In genomic region chr3:170189396-170190256, GRCh38 we compare ENCODE assay signal across 10 cellular contexts. TPM values are rescaled to one million over a fixed set of nuclear protein-coding genes. Genes with fewer than 3 reads are reported as not detected.
DNase-seq lines count a peak whose midpoint lies in the region; ATAC-seq and TF ChIP-seq lines count a peak whose summit lies in the region.
"Had no signal": no experiment of that assay in that cellular context is flagged by ENCODE, and none has a peak within 500 bp of the region (broad histone marks: within the 10 kb centered on the region; RNA-seq: fewer than 3 reads in every experiment).

No MANE protein-coding gene starts in this region.

- H4K20me1 ChIP-seq in HCT116 (ENCODE audit: insufficient read depth) (no peaks in the 10 kb centered on the region), PC-9 (ENCODE audit: insufficient read depth) (no peaks in the 10 kb centered on the region)

- H3K36me3 ChIP-seq in HCT116 (ENCODE audit: control insufficient read depth in 1 of 2, insufficient read depth in 2 of 2, low read length in 2 of 2): no peaks in the 10 kb centered on the region
- H3K36me3 ChIP-seq in PC-9 (ENCODE audit: low read depth): no peaks in the 10 kb centered on the region
- H3K36me3 ChIP-seq in lower lobe of right lung: no peaks in the 10 kb centered on the region
- H3K36me3 ChIP-seq in esophagus squamous epithelium: no peaks in the 10 kb centered on the region
- H3K36me3 ChIP-seq in uterus: no peaks in the 10 kb centered on the region
- H3K36me3 ChIP-seq: pancreas, SJCRH30 had no signal

- no peak for DNase-seq in HCT116 (ENCODE audit: low read depth, low spot score)
- no peak for DNase-seq in PC-9
- DNase-seq in lower lobe of right lung: no peak
- no peak for DNase-seq in esophagus squamous epithelium (lab: John Stamatoyannopoulos, UW)
- DNase-seq in cortex of kidney (lab: John Stamatoyannopoulos, UW): no peak
- no peak for DNase-seq in uterus
- no peak for DNase-seq in medulla oblongata (ENCODE audit: extremely low spot score)

- no TSS peak for BruUV-seq in HCT116 (replicated peaks; lab: Mats Ljungman, UMichigan)
- no TSS peak for BruUV-seq in PC-9 (replicated peaks; lab: Mats Ljungman, UMichigan)

- TF ChIP-seq CTCF in HCT116 (IDR thresholded peaks at IDR 0.05 in 2 of 3, conservative IDR thresholded peaks at IDR 0.05 in 1 of 3; ENCODE audit: borderline replicate concordance in 1 of 3, insufficient read depth in 1 of 3, low read depth in 2 of 3, low read length in 2 of 3) (no peak), PC-9 (conservative IDR thresholded peaks at IDR 0.05) (peak; percentile 23; the same call in 1 of the 2 replicates), lower lobe of right lung (IDR thresholded peaks at IDR 0.05) (no peak), esophagus squamous epithelium (IDR thresholded peaks at IDR 0.05) (no peak), uterus (IDR thresholded peaks at IDR 0.05) (no peak)

- peaks cover 0 to 8% of the 10 kb centered on the region in 2 experiments; a peak in 1 of 4 replicates for H3K4me1 ChIP-seq in HCT116 (ENCODE audit: control insufficient read depth in 1 of 2, insufficient read depth in 2 of 2, low read length in 2 of 2)
- no peaks in the 10 kb centered on the region for H3K4me1 ChIP-seq in PC-9 (replicated peaks; ENCODE audit: insufficient read depth)
- no peaks in the 10 kb centered on the region for H3K4me1 ChIP-seq in lower lobe of right lung
- peaks cover 0 to 8% (median 3%) of the 10 kb centered on the region in 3 donors for H3K4me1 ChIP-seq in esophagus squamous epithelium
- no peaks in the 10 kb centered on the region for H3K4me1 ChIP-seq in uterus
- H3K4me1 ChIP-seq: pancreas, SJCRH30 had no signal

- peaks cover 4% of the 10 kb centered on the region; the same call in 1 of the 2 replicates for H3F3A ChIP-seq in PC-9 (ENCODE audit: insufficient read depth, low read depth)

- H2AFZ ChIP-seq in HCT116 (ENCODE audit: low read depth, low read length, poor library complexity, severe bottlenecking) (peak overlapping the region; percentile 36), PC-9 (no peak overlapping the region)

- H3K9me3 ChIP-seq in HCT116 (ENCODE audit: control insufficient read depth in 1 of 2, insufficient read depth in 1 of 2, low read depth in 1 of 2, low read length in 2 of 2) (no peaks in the 10 kb centered on the region), PC-9 (ENCODE audit: insufficient read depth, low read depth) (no peaks in the 10 kb centered on the region), lower lobe of right lung (no peaks in the 10 kb centered on the region), esophagus squamous epithelium (no peaks in the 10 kb centered on the region), uterus (no peaks in the 10 kb centered on the region)
- H3K9me3 ChIP-seq: pancreas, SJCRH30 had no signal

- 77 to 82% methylated on average over 4 of the region's 4 CpGs for WGBS in esophagus squamous epithelium, 2 donors

- RAD21 ChIA-PET in HCT116 (lab: Charles Lee; ENCODE audit: low non-redundant PET in 1 of 2, low total read pairs in 2 of 2, uncharacterized antibody in 2 of 2, unreplicated experiment in 2 of 2): no interaction called here

- H3K9ac ChIP-seq in HCT116 (ENCODE audit: low read length): no peak overlapping the region

- no peak for TF ChIP-seq RAD21 in HCT116 (IDR thresholded peaks at IDR 0.05; ENCODE audit: low read depth)

- CTCF ChIA-PET in HCT116 (lab: Charles Lee) (interaction anchor here (0.9 to 1.4 kb wide), 2 partner anchors 12 to 14 kb away, joined by 3 to 4 read pairs; no protein-coding TSS in a partner anchor), PC-9 (lab: Charles Lee) (interaction anchor here (0.6 kb wide), 1 partner anchor 719 kb away, joined by 3 read pairs; the partner anchor contains the start of gene EIF5A2)

- no peaks in the 10 kb centered on the region for H3K27me3 ChIP-seq in HCT116 (ENCODE audit: insufficient read depth, low read length)
- H3K27me3 ChIP-seq in PC-9 (ENCODE audit: insufficient read depth, low read depth): no peaks in the 10 kb centered on the region
- H3K27me3 ChIP-seq in lower lobe of right lung (ENCODE audit: low read depth): no peaks in the 10 kb centered on the region
- no peaks in the 10 kb centered on the region for H3K27me3 ChIP-seq in esophagus squamous epithelium
- H3K27me3 ChIP-seq in uterus: no peaks in the 10 kb centered on the region
- H3K27me3 ChIP-seq: pancreas, SJCRH30 had no signal

- H3K4me2 ChIP-seq in HCT116 (ENCODE audit: low read length): peak overlapping the region; percentile 39
- H3K4me2 ChIP-seq in PC-9: peak overlapping the region; percentile 4

- intact Hi-C loops in HCT116 (cut with micrococcal nuclease) (loop anchor here (5.0 to 10.0 kb wide), 3 partner anchors 223 to 625 kb away; partner anchors contain the start of genes ACTRT3 and TERC), PC-9 (cut with micrococcal nuclease; ENCODE audit: unreplicated experiment) (loop anchor here (1.0 to 10.0 kb wide), 4 partner anchors 67 to 623 kb away; no protein-coding TSS in a partner anchor), lower lobe of right lung (cut with DNase I) (no loop called here), esophagus squamous epithelium (cut with DNase I) (no loop called here), uterus (cut with DNase I; ENCODE audit: low total_unique reads) (no loop called here)

- POLR2A ChIA-PET in HCT116 (lab: Charles Lee): no interaction called here
- POLR2A ChIA-PET in PC-9 (lab: Charles Lee; ENCODE audit: unreplicated experiment): interaction anchor here (0.6 to 0.7 kb wide), 2 partner anchors 218 to 626 kb away, joined by 3 to 4 read pairs; no protein-coding TSS in a partner anchor

- no peak overlapping the region for H3K27ac ChIP-seq in HCT116 (ENCODE audit: low read depth, low read length)
- no peak overlapping the region for H3K27ac ChIP-seq in PC-9
- H3K27ac ChIP-seq in lower lobe of right lung: no peak overlapping the region
- H3K27ac ChIP-seq in esophagus squamous epithelium: no peak overlapping the region
- H3K27ac ChIP-seq in uterus: no peak overlapping the region
- H3K27ac ChIP-seq: pancreas, SJCRH30 had no signal

- H3K4me3 ChIP-seq in HCT116 (replicated peaks in 1 of 2; ENCODE audit: low read depth in 1 of 2, low read length in 2 of 2): peak overlapping the region in 1 of 2 experiments; percentile 8; a peak in 1 of 4 replicates
- no peak overlapping the region for H3K4me3 ChIP-seq in PC-9
- no peak overlapping the region for H3K4me3 ChIP-seq in lower lobe of right lung
- no peak overlapping the region for H3K4me3 ChIP-seq in esophagus squamous epithelium
- no peak overlapping the region for H3K4me3 ChIP-seq in uterus
- H3K4me3 ChIP-seq: pancreas, SJCRH30 had no signal

- TF ChIP-seq POLR2A in HCT116 (IDR thresholded peaks at IDR 0.05; ENCODE audit: borderline replicate concordance, extremely low read depth, insufficient read depth, insufficient read length) (no peak), esophagus squamous epithelium (IDR thresholded peaks at IDR 0.05) (no peak), uterus (IDR thresholded peaks at IDR 0.05) (no peak)

- no peaks in the 10 kb centered on the region for H3K79me2 ChIP-seq in HCT116 (ENCODE audit: insufficient read depth, low read length)
- no peaks in the 10 kb centered on the region for H3K79me2 ChIP-seq in PC-9 (ENCODE audit: low read depth)

- peak; percentile 32 for ATAC-seq in GM18498 (IDR thresholded peaks at IDR 0.05; ENCODE audit: unreplicated experiment)
- peak; percentile 52 for ATAC-seq in HCT116
- ATAC-seq in lower lobe of right lung: peak; percentile 61 to 71

- H3K9me2 ChIP-seq in HCT116 (ENCODE audit: insufficient read depth) (no peaks in the 10 kb centered on the region), PC-9 (ENCODE audit: insufficient read depth) (0 out of 2 replicates have a peak, but pooled peaks cover 3% of the 10 kb centered on the region)

TF ChIP-seq in HCT116, 20 proteins besides CTCF, POLR2A, EP300 and RAD21:
- no peak for TF ChIP-seq ZFX (IDR thresholded peaks at IDR 0.05)
- no peak for TF ChIP-seq EZH2phosphoT487 (IDR thresholded peaks at IDR 0.05; ENCODE audit: borderline replicate concordance)
- 0 out of 2 replicates have a peak, but pooled peaks have one; percentile 9 for TF ChIP-seq SP1 (IDR thresholded peaks at IDR 0.05; ENCODE audit: low read depth)
- TF ChIP-seq, protein P1, sequence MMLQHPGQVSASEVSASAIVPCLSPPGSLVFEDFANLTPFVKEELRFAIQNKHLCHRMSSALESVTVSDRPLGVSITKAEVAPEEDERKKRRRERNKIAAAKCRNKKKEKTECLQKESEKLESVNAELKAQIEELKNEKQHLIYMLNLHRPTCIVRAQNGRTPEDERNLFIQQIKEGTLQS (IDR thresholded peaks at IDR 0.05): no peak

RNA-seq across cellular contexts. Expression of gene PHC3, which starts 8.1 kb away (rescaled TPM):
- 40.1 TPM for total RNA-seq in HCT116 (2021; ENCODE audit: unreplicated experiment)
- polyA plus RNA-seq in HCT116 (2012): 20.3 and 24.3 TPM in 2 replicates
- total RNA-seq in PC-9 (2021): 54.7 and 80.8 TPM in 2 replicates
- 89.9 TPM for total RNA-seq in lower lobe of right lung
- 10 to 100 TPM; 22.1 to 47.7 (median 25.4) TPM for total RNA-seq in esophagus squamous epithelium
- total RNA-seq in uterus: 100 to 1,000 TPM in 2 of 4 donors, 10 to 100 TPM in 2; 28.5 to 164 (median 87.1) TPM

RNA-seq across cellular contexts. Expression of gene PRKCI, which starts 32.6 kb away (rescaled TPM):
- total RNA-seq in HCT116 (2021; ENCODE audit: unreplicated experiment): 25.2 TPM
- polyA plus RNA-seq in HCT116 (2012): 6.0 and 10.5 TPM in 2 replicates
- total RNA-seq in PC-9 (2021): 85.4 and 104 TPM in 2 replicates
- total RNA-seq in lower lobe of right lung: 45.9 TPM
- 10 to 100 TPM; 27.7 to 41.1 (median 35.3) TPM for total RNA-seq in esophagus squamous epithelium
- 10 to 100 TPM; 14.9 to 84.9 (median 40.6) TPM for total RNA-seq in uterus

Comparison
In these comparisons a context has a peak if more than half of its experiments do, and no peak if none do; other contexts are left out.
1. intact Hi-C loops: an anchor here in HCT116 (5.0 to 10.0 kb wide) and PC-9 (1.0 to 10.0 kb wide); none called in lower lobe of right lung, esophagus squamous epithelium and uterus.